ENCODE assay signal across 20 cellular contexts in the genomic region with DNA sequence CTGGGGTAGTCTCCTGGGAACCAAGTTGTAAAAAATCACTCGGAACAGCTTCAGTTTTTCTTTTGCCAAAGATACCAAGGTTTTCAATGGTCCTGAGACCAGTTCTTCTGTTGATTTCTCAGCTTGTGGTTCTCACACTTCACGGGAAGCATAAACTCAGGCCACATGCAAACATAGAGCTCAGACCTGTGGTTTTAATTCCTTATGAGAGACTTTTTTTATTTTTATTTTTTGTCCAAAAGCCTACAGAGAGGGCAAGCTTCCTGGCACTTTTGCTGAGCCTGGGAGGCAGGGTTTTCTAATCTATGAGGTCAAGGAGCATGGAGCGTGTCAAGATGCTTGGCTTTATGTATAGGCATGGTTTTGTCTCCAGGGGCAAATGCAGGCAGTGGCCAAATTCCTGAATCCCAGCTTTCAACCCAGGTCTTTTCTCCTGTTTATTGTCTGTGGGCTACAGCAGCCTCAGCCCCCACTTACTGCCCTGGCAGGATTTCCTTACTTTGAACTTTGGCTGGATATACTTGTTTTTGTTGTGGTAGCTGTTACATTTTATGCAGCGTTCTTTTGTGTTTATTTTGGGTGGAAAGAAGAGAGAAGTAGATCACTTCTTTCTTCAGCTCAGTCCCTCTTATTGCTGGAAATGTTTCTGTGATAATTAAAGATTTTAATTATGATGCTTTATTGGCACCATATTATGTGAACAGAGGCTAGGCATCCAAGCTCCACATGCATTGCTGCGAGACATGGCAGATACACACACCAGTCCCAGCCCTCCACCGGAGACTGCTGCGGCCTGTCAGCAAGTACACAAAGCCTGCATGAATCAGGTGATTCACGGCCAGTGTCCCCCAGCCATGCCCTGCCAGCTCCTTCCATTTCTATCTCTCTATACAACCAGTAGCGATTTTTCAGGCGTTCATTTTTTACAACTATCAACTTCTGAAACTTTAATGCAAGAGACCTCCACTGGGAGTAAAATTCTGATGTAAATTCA. TPM values are rescaled to one million over a fixed set of nuclear protein-coding genes. Genes with fewer than 3 reads are reported as not detected.
DNase-seq lines count a peak whose midpoint lies in the region; ATAC-seq, FAIRE-seq and TF ChIP-seq lines count a peak whose summit lies in the region.
"Had no signal": no experiment of that assay in that cellular context is flagged by ENCODE, and none has a peak within 500 bp of the region (broad histone marks: within the 10 kb centered on the region; RNA-seq: fewer than 3 reads in every experiment).

No MANE protein-coding gene starts in this region.

- H3K4me1 Mint-ChIP-seq in GM23338 (peaks cover 24% of the 10 kb centered on the region), astrocyte (ENCODE audit: low read depth, unreplicated experiment) (peaks cover 29% of the 10 kb centered on the region)

- H3K9me3 ChIP-seq in astrocyte (ENCODE audit: insufficient read depth, low read depth, low read length) (peaks cover 5% of the 10 kb centered on the region), osteoblast (ENCODE audit: low read depth, low read length) (no peaks in the 10 kb centered on the region)
- H3K9me3 ChIP-seq: Caco-2, mucosa of descending colon, vagina had no signal

- H3K27me3 Mint-ChIP-seq in GM23338 (ENCODE audit: insufficient read depth, low read depth, poor library complexity) (peaks cover 3% of the 10 kb centered on the region), astrocyte (ENCODE audit: low read depth, unreplicated experiment) (no peaks in the 10 kb centered on the region)

- H3K27me3 ChIP-seq in GM23338 (ENCODE audit: insufficient read depth) (no peaks in the 10 kb centered on the region), astrocyte (ENCODE audit: insufficient read depth, low read length) (no peaks in the 10 kb centered on the region), osteoblast (ENCODE audit: insufficient read depth, low read length) (no peaks in the 10 kb centered on the region)
- H3K27me3 ChIP-seq: hepatocyte, vagina had no signal

- TF ChIP-seq CTCF in GM23338 (conservative IDR thresholded peaks at IDR 0.05; ENCODE audit: low read depth in 2 of 2) (no peak), astrocyte (IDR thresholded peaks at IDR 0.05; ENCODE audit: insufficient read depth, low read depth, low read length) (no peak), osteoblast (IDR thresholded peaks at IDR 0.05; ENCODE audit: extremely low read depth, low read depth, low read length) (no peak)

- peak overlapping the region; percentile 67 for H3K27ac ChIP-seq in GM23338 (ENCODE audit: low read depth)
- H3K27ac ChIP-seq in astrocyte (ENCODE audit: low read depth, low read length), result peak overlapping the region; percentile 42
- peak overlapping the region; percentile 62 for H3K27ac ChIP-seq in osteoblast (ENCODE audit: low read depth, low read length)
- H3K27ac ChIP-seq: hepatocyte, KMS-11, vagina had no signal

- no peak for FAIRE-seq in astrocyte (lab: Jason Lieb, UNC)

- peaks cover 25% of the 10 kb centered on the region for H3K4me1 ChIP-seq in GM23338 (ENCODE audit: insufficient read depth)
- H3K4me1 ChIP-seq in astrocyte (ENCODE audit: insufficient read depth, low read length), result peaks cover 25% of the 10 kb centered on the region
- H3K4me1 ChIP-seq in osteoblast (ENCODE audit: insufficient read depth, low read length), result peaks cover 43% of the 10 kb centered on the region
- H3K4me1 ChIP-seq: Caco-2 had no signal

- H3K79me2 ChIP-seq in GM23338 (replicated peaks; ENCODE audit: insufficient read depth), result peaks cover 5% of the 10 kb centered on the region
- peaks cover 90% of the 10 kb centered on the region for H3K79me2 ChIP-seq in astrocyte (ENCODE audit: insufficient read depth, low read length)
- H3K79me2 ChIP-seq in osteoblast (ENCODE audit: insufficient read depth, low read length), result peaks cover 80% of the 10 kb centered on the region
- H3K79me2 ChIP-seq: hepatocyte had no signal

- H4K20me1 ChIP-seq in GM23338 (replicated peaks; ENCODE audit: insufficient read depth), result no peaks in the 10 kb centered on the region
- no peaks in the 10 kb centered on the region for H4K20me1 ChIP-seq in astrocyte (ENCODE audit: insufficient read depth, low read length)
- H4K20me1 ChIP-seq in osteoblast (ENCODE audit: insufficient read depth, low read length), result no peaks in the 10 kb centered on the region

- no peak overlapping the region for H3K4me3 Mint-ChIP-seq in GM23338
- no peak overlapping the region for H3K4me3 Mint-ChIP-seq in astrocyte (ENCODE audit: unreplicated experiment)
- H3K4me3 Mint-ChIP-seq: activated CD8-positive, alpha-beta T cell treated with anti-CD3 and anti-CD28 coated beads, Interleukin-2, amount 10 ng/mL, durations not matched to agents 7 days and 5 days; activated naive CD8-positive, alpha-beta T cell; activated T-cell treated with anti-CD3 and anti-CD28 coated beads, Interleukin-2, amount 50 U/mL, for 72 hours had no signal

- DNase-seq in GM23338 (ENCODE audit: low spot score) (no peak), astrocyte (ENCODE audit: low read depth) (peak; percentile 64), glomerular visceral epithelial cell (ENCODE audit: extremely low spot score) (peak; percentile 48), osteoblast (ENCODE audit: insufficient read length, low spot score, missing footprints) (no peak)
- DNase-seq in stimulated activated CD4-positive, alpha-beta T cell treated with anti-CD3 and anti-CD28 coated beads, Interleukin-4, amount 100 ng/mL, for 4 hours, result no peak
- DNase-seq: activated CD8-positive, alpha-beta T cell treated with anti-CD3 and anti-CD28 coated beads, Interleukin-2, amount 10 ng/mL, durations not matched to agents 7 days and 5 days; activated T-cell treated with anti-CD3 and anti-CD28 coated beads, Interleukin-2, amount 50 U/mL, for 72 hours; Caco-2; effector CD8-positive, alpha-beta T cell; kidney glomerular epithelial cell; mucosa of descending colon; NCI-H2029; NK-92 treated with Interleukin-12 subunit alpha and Interleukin-12 subunit beta, amount 100 ng/mL, for 24 hours; RPMI8226 had no signal

- H3K36me3 Mint-ChIP-seq in GM23338 (ENCODE audit: low read depth) (peaks cover 32% of the 10 kb centered on the region), astrocyte (ENCODE audit: low read depth, unreplicated experiment) (peaks cover 22% of the 10 kb centered on the region)
- H3K36me3 Mint-ChIP-seq: activated naive CD8-positive, alpha-beta T cell had no signal

- H3K4me3 ChIP-seq in GM23338 (no peak overlapping the region), astrocyte (ENCODE audit: insufficient read depth, low read depth, low read length) (peak overlapping the region; percentile 13), osteoblast (ENCODE audit: insufficient read depth, low read length) (peak overlapping the region; percentile 3)
- H3K4me3 ChIP-seq: hepatocyte, mucosa of descending colon, vagina had no signal

- no peaks in the 10 kb centered on the region for H3F3A ChIP-seq in GM23338 (replicated peaks; ENCODE audit: low read depth)

- ATAC-seq in GM23338 (peak; percentile 55), GM19467 (IDR thresholded peaks at IDR 0.05; ENCODE audit: unreplicated experiment) (no peak), GM18873 (IDR thresholded peaks at IDR 0.05; ENCODE audit: low FRiP score, unreplicated experiment) (no peak)
- ATAC-seq: activated CD8-positive, alpha-beta T cell treated with anti-CD3 and anti-CD28 coated beads, Interleukin-2, amount 10 ng/mL, durations not matched to agents 7 days and 5 days; activated T-cell treated with anti-CD3 and anti-CD28 coated beads, Interleukin-2, amount 50 U/mL, for 72 hours; mucosa of descending colon had no signal

- peaks cover 20% of the 10 kb centered on the region for H3K9me3 Mint-ChIP-seq in GM23338
- H3K9me3 Mint-ChIP-seq in astrocyte (ENCODE audit: unreplicated experiment), result peaks cover 12% of the 10 kb centered on the region

- H3K36me3 ChIP-seq in GM23338 (ENCODE audit: insufficient read depth) (peaks cover 5% of the 10 kb centered on the region; the same call in 1 of the 2 replicates), astrocyte (ENCODE audit: insufficient read depth, low read length) (peaks cover 8% of the 10 kb centered on the region), osteoblast (ENCODE audit: insufficient read depth, low read length) (no peaks in the 10 kb centered on the region)
- H3K36me3 ChIP-seq: vagina had no signal

- H3K4me2 ChIP-seq in GM23338 (peak overlapping the region; percentile 48), astrocyte (ENCODE audit: low read length) (peak overlapping the region; percentile 66), osteoblast (ENCODE audit: insufficient read depth, low read length) (peak overlapping the region; percentile 69)
- H3K4me2 ChIP-seq: hepatocyte, KMS-11 had no signal

- peaks cover 9% of the 10 kb centered on the region for H3K9me2 ChIP-seq in GM23338 (ENCODE audit: insufficient read depth)

- H3K27ac Mint-ChIP-seq in GM23338 (no peak overlapping the region; the same call in 1 of the 2 replicates), astrocyte (ENCODE audit: unreplicated experiment) (peak overlapping the region; percentile 22)
- H3K27ac Mint-ChIP-seq: activated CD8-positive, alpha-beta T cell treated with anti-CD3 and anti-CD28 coated beads, Interleukin-2, amount 10 ng/mL, durations not matched to agents 7 days and 5 days; activated naive CD8-positive, alpha-beta T cell; activated T-cell treated with anti-CD3 and anti-CD28 coated beads, Interleukin-2, amount 50 U/mL, for 72 hours had no signal

- H3K9ac ChIP-seq in astrocyte (ENCODE audit: low read length), result peak overlapping the region; percentile 59
- H3K9ac ChIP-seq: KMS-11 had no signal

- no peak overlapping the region for H2AFZ ChIP-seq in GM23338
- no peak overlapping the region for H2AFZ ChIP-seq in astrocyte (ENCODE audit: low read depth, low read length)
- H2AFZ ChIP-seq in osteoblast (ENCODE audit: low read length), result no peak overlapping the region
- H2AFZ ChIP-seq: hepatocyte had no signal

TF ChIP-seq in GM23338, 12 proteins besides CTCF, POLR2A, EP300 and RAD21:
- no peak for TF ChIP-seq CREB1 (CRISPR knock-in tag; IDR thresholded peaks at IDR 0.05; ENCODE audit: low read depth)
- TF ChIP-seq STAT1 (IDR thresholded peaks at IDR 0.05; ENCODE audit: unreplicated experiment), result no peak
- no peak for TF ChIP-seq JUNB (IDR thresholded peaks at IDR 0.05; ENCODE audit: unreplicated experiment)
TF ChIP-seq in GM23338: peak in this region for 0.

RNA-seq across cellular contexts. Expression of gene HS3ST3A1, which starts 32.7 kb away (rescaled TPM):
- total RNA-seq in GM23338 (2014; rRNA removed; shearing (Covaris generic)), result 17.6 and 24.1 TPM in 2 replicates
- polyA plus RNA-seq in GM23338 (2016; fragmentation: Nextera tagmentation; extraction: Ambion mirVana), result 5.4 and 6.1 TPM in 2 replicates
- total RNA-seq in astrocyte, result 7.6 and 8.7 TPM in 2 replicates
- total RNA-seq in osteoblast, result 7.1 and 8.3 TPM in 2 replicates
- total RNA-seq: activated CD8-positive, alpha-beta T cell treated with anti-CD3 and anti-CD28 coated beads, Interleukin-2, amount 10 ng/mL, durations not matched to agents 7 days and 5 days; Caco-2 had no signal

Comparison
In these comparisons a context has a peak if more than half of its experiments do, and no peak if none do; other contexts are left out.
1. DNase-seq: peak in astrocyte (single experiment) and glomerular visceral epithelial cell (single experiment); none in GM23338 (single experiment), osteoblast (single experiment) and stimulated activated CD4-positive, alpha-beta T cell treated with anti-CD3 and anti-CD28 coated beads, Interleukin-4, amount 100 ng/mL, for 4 hours (0 of 2).
2. Peak in every context shown above with its lines, with median percentiles within 50 percentile points of each other: H3K27ac ChIP-seq and H3K4me2 ChIP-seq.